ENCODE assay signal across 8 cellular contexts in genomic region chr4:139099366-139099982, GRCh38.
DNase-seq lines count a peak whose midpoint lies in the region; ATAC-seq lines count a peak whose summit lies in the region.

No MANE protein-coding gene starts in this region.

- H3K4me2 ChIP-seq in mesenchymal stem cell (ENCODE audit: low read length, poor library complexity, severe bottlenecking): no peak overlapping the region

- no peak overlapping the region for H2BK120ac ChIP-seq in mesenchymal stem cell (ENCODE audit: low read depth, low read length)

- H2AFZ ChIP-seq in mesenchymal stem cell (ENCODE audit: low read depth, low read length): no peak overlapping the region

- no peaks in the 10 kb centered on the region for H3K9me3 ChIP-seq in mesenchymal stem cell (ENCODE audit: control insufficient read depth, low read length)

- no peak overlapping the region for H3K27ac ChIP-seq in mesenchymal stem cell (ENCODE audit: low read length, poor library complexity, severe bottlenecking)

- no peak overlapping the region for H2BK5ac ChIP-seq in mesenchymal stem cell (ENCODE audit: low read depth, low read length, poor library complexity, severe bottlenecking)

- H3K4me3 ChIP-seq in mesenchymal stem cell (ENCODE audit: insufficient read depth in 1 of 2, low read depth in 1 of 2, low read length in 2 of 2): no peak overlapping the region

- H2BK12ac ChIP-seq in mesenchymal stem cell (ENCODE audit: low read length in 2 of 2): no peak overlapping the region

- H3K14ac ChIP-seq in mesenchymal stem cell (ENCODE audit: low read length in 2 of 2): no peak overlapping the region

- H3K36me3 ChIP-seq in mesenchymal stem cell (ENCODE audit: control insufficient read depth in 1 of 2, insufficient read depth in 2 of 2, low read depth in 1 of 2, low read length in 2 of 2): no peaks in the 10 kb centered on the region

- ATAC-seq in GM19043 (IDR thresholded peaks at IDR 0.05; ENCODE audit: low read depth, unreplicated experiment): peak; percentile 87
- peak; percentile 85 for ATAC-seq in HG03565 (IDR thresholded peaks at IDR 0.05; ENCODE audit: unreplicated experiment)

- H2BK15ac ChIP-seq in mesenchymal stem cell (ENCODE audit: low read depth, poor library complexity, severe bottlenecking): no peak overlapping the region

- WGBS in mesenchymal stem cell: 3% methylated on average over 2 of the region's 2 CpGs

- no peak overlapping the region for H4K91ac ChIP-seq in mesenchymal stem cell (ENCODE audit: low read length)

- no peak overlapping the region for H3K9ac ChIP-seq in mesenchymal stem cell (ENCODE audit: low read length)

- H3K27me3 ChIP-seq in mesenchymal stem cell (ENCODE audit: control insufficient read depth in 1 of 2, insufficient read depth in 1 of 2, low read length in 2 of 2): no peaks in the 10 kb centered on the region

- peaks cover 5% of the 10 kb centered on the region for H3K79me1 ChIP-seq in mesenchymal stem cell (replicated peaks; ENCODE audit: low read length, poor library complexity, severe bottlenecking)

- H3K4me1 ChIP-seq in mesenchymal stem cell (ENCODE audit: control insufficient read depth, insufficient read depth, low read depth, low read length): no peaks in the 10 kb centered on the region

- DNase-seq in C1 segment of cervical spinal cord (lab: John Stamatoyannopoulos, UW) (peak in 10 of 14 donors; percentile 1 to 76 (median 28)), NCI-H748 (lab: John Stamatoyannopoulos, UW; ENCODE audit: unreplicated experiment) (peak; percentile 75), mesenchymal stem cell (peak; percentile 84)
- DNase-seq in activated CD4-positive, alpha-beta T cell treated with anti-CD3 and anti-CD28 coated beads, Interleukin-2, amount 50 U/mL, for 4 hours: peak; percentile 66 to 67
- peak; percentile 59 for DNase-seq in effector CD4-positive, alpha-beta T cell
- peak; percentile 44 to 55 for DNase-seq in stimulated activated CD8-positive, alpha-beta memory T cell treated with anti-CD3 and anti-CD28 coated beads, Interleukin-2, amount 100 ng/mL, for 48 hours (ENCODE audit: low read depth in 2 of 2)

- no peak overlapping the region for H3K4ac ChIP-seq in mesenchymal stem cell (ENCODE audit: low read depth in 1 of 2, low read length in 2 of 2)

- H2AK5ac ChIP-seq in mesenchymal stem cell (ENCODE audit: low read length, severe bottlenecking): no peak overlapping the region

- H3K23ac ChIP-seq in mesenchymal stem cell (ENCODE audit: low read length in 2 of 2): no peak overlapping the region

- H4K8ac ChIP-seq in mesenchymal stem cell (ENCODE audit: low read length): no peak overlapping the region

- H3K18ac ChIP-seq in mesenchymal stem cell (ENCODE audit: low read depth in 1 of 2, low read length in 2 of 2): no peak overlapping the region

Comparison
In these comparisons a context has a peak if more than half of its experiments do, and no peak if none do; other contexts are left out.
1. DNase-seq: peak in every context shown above with its lines; median percentile 84 in mesenchymal stem cell; 75 in NCI-H748; 66 in activated CD4-positive, alpha-beta T cell treated with anti-CD3 and anti-CD28 coated beads, Interleukin-2, amount 50 U/mL, for 4 hours; 59 in effector CD4-positive, alpha-beta T cell; 50 in stimulated activated CD8-positive, alpha-beta memory T cell treated with anti-CD3 and anti-CD28 coated beads, Interleukin-2, amount 100 ng/mL, for 48 hours; 28 in C1 segment of cervical spinal cord.